Comparison of ENCODE assay signal across 11 cellular contexts in genomic region chr2:114091010-114091409, GRCh38.
"Had no signal": no experiment of that assay in that cellular context is flagged by ENCODE, and none has a peak within 500 bp of the region (broad histone marks: within the 10 kb centered on the region; RNA-seq: fewer than 3 reads in every experiment).

No MANE protein-coding gene starts in this region.

- H2AFZ ChIP-seq: GM23248, GM23338 had no signal

- H3K4me2 ChIP-seq: GM23338 had no signal

- H3K27ac ChIP-seq: GM23248 had no signal

- H3K4me3 ChIP-seq: GM23248, GM23338, HAP-1 had no signal

- FAIRE-seq: H1, H54 had no signal

- ATAC-seq: GM23338, HCT116 had no signal

- H3K4me1 ChIP-seq: HAP-1 had no signal

- H3K36me3 ChIP-seq: HAP-1 had no signal

- H3K9ac ChIP-seq: GM23248 had no signal

- DNase-seq: GM23248, GOT3, H7, H9, HCEC 1CT, HFFc6 had no signal
